17 cellular contexts compared by ENCODE assay signal in the genomic region with DNA sequence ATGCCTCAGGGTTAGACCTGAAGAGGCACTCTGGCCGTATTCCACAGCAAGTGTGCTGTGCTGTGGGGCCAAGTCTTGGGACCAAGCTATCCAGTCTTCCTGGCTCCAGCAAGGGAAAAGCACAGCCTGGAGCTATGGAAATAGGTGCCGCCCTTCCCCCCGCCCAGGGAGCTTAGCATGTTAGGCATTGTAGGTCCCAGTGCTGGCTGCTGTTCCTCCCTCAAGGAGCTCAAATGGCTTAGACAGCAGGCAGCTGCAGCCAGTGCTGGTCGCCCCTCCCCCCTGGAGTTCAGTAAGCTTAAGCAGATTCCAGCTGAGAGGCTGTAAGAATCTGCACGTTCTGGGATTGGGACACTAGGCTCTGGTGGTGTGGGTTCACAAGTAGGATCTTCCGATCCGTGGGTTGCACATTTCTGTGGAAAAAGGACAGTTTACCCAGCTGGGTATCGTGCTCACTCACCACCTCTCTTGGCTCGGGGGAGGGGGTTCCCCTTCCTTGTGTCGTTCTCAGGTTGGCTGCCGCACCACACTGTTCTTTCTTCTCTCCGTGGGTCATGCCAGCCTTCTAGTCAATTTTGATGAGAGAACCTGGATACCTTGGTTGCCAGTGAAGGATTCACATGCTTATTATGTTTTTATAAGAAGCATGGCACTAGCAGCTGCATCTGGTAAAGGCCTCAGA.
DNase-seq lines count a peak whose midpoint lies in the region; ATAC-seq, FAIRE-seq and TF ChIP-seq lines count a peak whose summit lies in the region.
"Had no signal": no experiment of that assay in that cellular context is flagged by ENCODE, and none has a peak within 500 bp of the region (broad histone marks: within the 10 kb centered on the region; RNA-seq: fewer than 3 reads in every experiment).

No MANE protein-coding gene starts in this region.

- no peak for ATAC-seq in stimulated activated naive B cell treated with anti-CD40 and anti-IgM and Interleukin-4, amounts not matched to agents 10 μg/mL and 1 μg/mL and 100 μg/mL, for 72 hours (replicated peaks)
- ATAC-seq: activated CD4-positive, CD25-positive, alpha-beta regulatory T cell treated with anti-CD3 and anti-CD28 coated beads, Interleukin-2, amount 50 U/mL, for 24 hours; naive thymus-derived CD4-positive, alpha-beta T cell had no signal

- no peaks in the 10 kb centered on the region for H3K27me3 Mint-ChIP-seq in stimulated activated naive B cell treated with anti-CD40 and anti-IgM and Interleukin-4, amounts not matched to agents 10 μg/mL and 1 μg/mL and 100 μg/mL, for 72 hours
- H3K27me3 Mint-ChIP-seq: dendritic cell treated with granulocyte-macrophage colony-stimulating factor and Interleukin-4, amounts not matched to agents 40 ng/mL and 50 ng/mL, for 4 days; naive thymus-derived CD4-positive, alpha-beta T cell had no signal

- H3K36me3 ChIP-seq in WERI-Rb-1 (no peaks in the 10 kb centered on the region), kidney (ENCODE audit: control insufficient read depth in 1 of 2, insufficient read depth in 2 of 2, low read length in 2 of 2) (no peaks in the 10 kb centered on the region), osteoblast (ENCODE audit: insufficient read depth, low read length) (no peaks in the 10 kb centered on the region)
- H3K36me3 ChIP-seq: thyroid gland had no signal

- FAIRE-seq in kidney (lab: Jason Lieb, UNC) = no peak

- H3K4me1 ChIP-seq in kidney (ENCODE audit: control insufficient read depth in 1 of 2, insufficient read depth in 1 of 2, low read depth in 1 of 2, low read length in 2 of 2) (peaks cover 0 to 2% of the 10 kb centered on the region in 2 donors), osteoblast (ENCODE audit: insufficient read depth, low read length) (no peaks in the 10 kb centered on the region)
- H3K4me1 ChIP-seq: thyroid gland had no signal

- H3K4me3 ChIP-seq in WERI-Rb-1 (ENCODE audit: low read depth, low read length) (peak overlapping the region; percentile 17), kidney (ENCODE audit: low read length in 2 of 2) (no peak overlapping the region), osteoblast (ENCODE audit: insufficient read depth, low read length) (no peak overlapping the region)
- H3K4me3 ChIP-seq: thyroid gland had no signal

- no peaks in the 10 kb centered on the region for H4K20me1 ChIP-seq in osteoblast (ENCODE audit: insufficient read depth, low read length)

- H3K9me3 Mint-ChIP-seq in stimulated activated naive B cell treated with anti-CD40 and anti-IgM and Interleukin-4, amounts not matched to agents 10 μg/mL and 1 μg/mL and 100 μg/mL, for 72 hours = peaks cover 8 to 11% of the 10 kb centered on the region in 2 donors

- H3K27ac ChIP-seq in WERI-Rb-1 = peak overlapping the region; percentile 76
- no peak overlapping the region for H3K27ac ChIP-seq in kidney (ENCODE audit: low read depth in 2 of 2, low read length in 2 of 2)
- peak overlapping the region; percentile 17 for H3K27ac ChIP-seq in temporal lobe (ENCODE audit: low read depth, low read length)
- H3K27ac ChIP-seq in osteoblast (ENCODE audit: low read depth, low read length) = no peak overlapping the region
- H3K27ac ChIP-seq: thyroid gland had no signal

- no peak overlapping the region for H3K27ac Mint-ChIP-seq in stimulated activated naive B cell treated with anti-CD40 and anti-IgM and Interleukin-4, amounts not matched to agents 10 μg/mL and 1 μg/mL and 100 μg/mL, for 72 hours
- H3K27ac Mint-ChIP-seq: dendritic cell treated with granulocyte-macrophage colony-stimulating factor and Interleukin-4, amounts not matched to agents 40 ng/mL and 50 ng/mL, for 4 days; naive thymus-derived CD4-positive, alpha-beta T cell had no signal

- H3K9ac ChIP-seq in kidney (ENCODE audit: low read length in 2 of 2) = no peak overlapping the region

- no peaks in the 10 kb centered on the region for H3K36me3 Mint-ChIP-seq in stimulated activated naive B cell treated with anti-CD40 and anti-IgM and Interleukin-4, amounts not matched to agents 10 μg/mL and 1 μg/mL and 100 μg/mL, for 72 hours
- H3K36me3 Mint-ChIP-seq: naive thymus-derived CD4-positive, alpha-beta T cell had no signal

- H3K4me2 ChIP-seq in osteoblast (ENCODE audit: insufficient read depth, low read length) = no peak overlapping the region

- H2AFZ ChIP-seq in osteoblast (ENCODE audit: low read length) = no peak overlapping the region

- H3K27me3 ChIP-seq in WERI-Rb-1 (ENCODE audit: insufficient read depth, low read depth, severe bottlenecking) = no peaks in the 10 kb centered on the region
- H3K27me3 ChIP-seq in osteoblast (ENCODE audit: insufficient read depth, low read length) = no peaks in the 10 kb centered on the region
- H3K27me3 ChIP-seq: thyroid gland had no signal

- TF ChIP-seq CTCF in WERI-Rb-1 (IDR thresholded peaks at IDR 0.05; ENCODE audit: low read depth, low read length) (no peak), kidney (IDR thresholded peaks at IDR 0.05; ENCODE audit: borderline replicate concordance, extremely low read depth, insufficient read depth) (no peak), osteoblast (IDR thresholded peaks at IDR 0.05; ENCODE audit: extremely low read depth, low read depth, low read length) (no peak)

- DNase-seq in NCI-H1417 (lab: John Stamatoyannopoulos, UW) (peak; percentile 67 to 86 (median 71)), NCI-H1417 treated with DMSO at 0.1 percent for 48 hours (lab: John Stamatoyannopoulos, UW) (no peak), WERI-Rb-1 (peak; percentile 98), kidney (peak; percentile 88), osteoblast (ENCODE audit: insufficient read length, low spot score, missing footprints) (no peak), NCI-H2196 (lab: John Stamatoyannopoulos, UW; ENCODE audit: unreplicated experiment) (no peak)
- DNase-seq in stimulated activated naive B cell treated with anti-CD40 and anti-IgM and Interleukin-4, amounts not matched to agents 10 μg/mL and 1 μg/mL and 100 μg/mL, for 72 hours = no peak
- DNase-seq: 8988T; activated T-cell treated with anti-CD3 and anti-CD28 coated beads, Interleukin-2, amount 50 U/mL, for 1 hour; amniotic stem cell; MV-4-11; naive thymus-derived CD4-positive, alpha-beta T cell; NK-92 treated with Interleukin-12 subunit alpha and Interleukin-12 subunit beta, amount 100 ng/mL, for 24 hours; thyroid gland had no signal

- no peak overlapping the region for H3K4me3 Mint-ChIP-seq in stimulated activated naive B cell treated with anti-CD40 and anti-IgM and Interleukin-4, amounts not matched to agents 10 μg/mL and 1 μg/mL and 100 μg/mL, for 72 hours
- H3K4me3 Mint-ChIP-seq: dendritic cell treated with granulocyte-macrophage colony-stimulating factor and Interleukin-4, amounts not matched to agents 40 ng/mL and 50 ng/mL, for 4 days; naive thymus-derived CD4-positive, alpha-beta T cell had no signal

- no peaks in the 10 kb centered on the region for H3K79me2 ChIP-seq in osteoblast (ENCODE audit: insufficient read depth, low read length)

- intact Hi-C loops in kidney (cut with DNase I) = no loop called here

- peaks cover 3% of the 10 kb centered on the region for H3K9me3 ChIP-seq in WERI-Rb-1 (ENCODE audit: severe bottlenecking)
- no peaks in the 10 kb centered on the region for H3K9me3 ChIP-seq in kidney (ENCODE audit: control insufficient read depth in 1 of 2, low read length in 2 of 2)
- H3K9me3 ChIP-seq in osteoblast (ENCODE audit: low read depth, low read length) = peaks cover 3% of the 10 kb centered on the region
- H3K9me3 ChIP-seq: thyroid gland had no signal

- no peaks in the 10 kb centered on the region for H3K4me1 Mint-ChIP-seq in stimulated activated naive B cell treated with anti-CD40 and anti-IgM and Interleukin-4, amounts not matched to agents 10 μg/mL and 1 μg/mL and 100 μg/mL, for 72 hours
- H3K4me1 Mint-ChIP-seq: naive thymus-derived CD4-positive, alpha-beta T cell had no signal

Comparison
In these comparisons a context has a peak if more than half of its experiments do, and no peak if none do; other contexts are left out.
1. DNase-seq: peak in NCI-H1417 (3 of 3), WERI-Rb-1 (single experiment) and kidney (single experiment); none in NCI-H1417 treated with DMSO at 0.1 percent for 48 hours (single experiment), stimulated activated naive B cell treated with anti-CD40 and anti-IgM and Interleukin-4, amounts not matched to agents 10 μg/mL and 1 μg/mL and 100 μg/mL, for 72 hours (single experiment), osteoblast (single experiment) and NCI-H2196 (single experiment).
2. H3K27ac ChIP-seq: peak in WERI-Rb-1 (single experiment) and temporal lobe (single experiment); none in kidney (0 of 2) and osteoblast (single experiment).